In the genomic region with DNA sequence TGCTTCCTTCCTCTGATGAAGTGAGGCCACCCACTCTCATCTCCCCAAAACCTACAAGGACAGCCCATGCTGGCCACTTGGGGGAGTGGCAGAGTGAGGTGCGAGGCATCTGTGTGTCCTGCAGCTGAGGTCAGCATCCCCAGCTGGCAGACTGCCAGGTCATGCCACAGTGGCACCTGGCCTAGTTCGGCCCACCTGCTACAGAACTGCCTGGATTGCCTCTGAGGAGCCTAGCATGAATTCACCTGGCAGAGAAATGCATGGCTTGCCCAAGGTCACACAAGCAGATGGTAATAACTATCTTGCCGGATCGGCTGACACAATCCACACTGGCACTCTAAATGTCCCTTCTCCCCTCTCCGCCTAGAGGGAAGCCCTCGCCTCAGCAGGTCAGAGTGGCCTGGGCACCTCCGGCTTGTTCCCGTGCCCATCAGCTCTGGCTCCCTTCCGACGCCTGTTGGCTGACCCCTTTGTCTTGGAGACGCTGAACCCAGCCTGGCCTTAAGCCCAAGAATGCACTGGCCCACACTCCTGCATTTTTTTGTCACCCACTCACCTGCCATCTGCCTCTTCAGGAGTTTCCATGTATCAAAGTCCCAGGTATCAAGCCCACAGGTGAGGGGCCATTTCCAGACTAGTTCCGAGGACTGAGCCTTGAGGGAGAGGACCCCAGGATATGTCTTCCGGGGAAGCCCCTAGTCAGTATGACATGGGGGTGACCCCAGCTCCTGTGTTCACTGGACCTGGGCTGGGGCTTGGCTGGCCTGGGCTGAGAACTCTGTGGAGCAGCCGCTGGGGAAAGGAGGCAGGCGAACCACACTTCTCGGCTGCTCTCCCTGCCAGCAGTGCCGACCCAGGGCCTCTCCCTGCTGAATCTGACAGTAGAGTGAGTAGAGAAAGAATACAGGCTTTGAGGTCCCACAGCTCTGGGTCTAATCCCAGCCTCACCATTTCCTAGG, we compare ENCODE assay signal across 9 cellular contexts. TPM values are rescaled to one million over a fixed set of nuclear protein-coding genes. Genes with fewer than 3 reads are reported as not detected.
DNase-seq lines count a peak whose midpoint lies in the region; ATAC-seq and TF ChIP-seq lines count a peak whose summit lies in the region.
"Had no signal": no experiment of that assay in that cellular context is flagged by ENCODE, and none has a peak within 500 bp of the region (broad histone marks: within the 10 kb centered on the region; RNA-seq: fewer than 3 reads in every experiment).

No MANE protein-coding gene starts in this region.

- peak; percentile 28 to 39 (median 36) for ATAC-seq in heart left ventricle
- peak; percentile 7 for ATAC-seq in sciatic nerve

- peak overlapping the region in 11 of 12 donors; percentile 14 to 76 (median 44) for H3K27ac ChIP-seq in heart left ventricle

- DNase-seq in G401 (ENCODE audit: low spot score), result peak; percentile 87
- DNase-seq in NCI-H345 (lab: John Stamatoyannopoulos, UW), result peak; percentile 72
- DNase-seq in heart left ventricle, result peak in 2 of 5 donors; percentile 55 to 66
- DNase-seq in sciatic nerve (ENCODE audit: low spot score), result no peak
- DNase-seq in inferior parietal cortex (ENCODE audit: extremely low spot score), result no peak
- DNase-seq in NCI-H82 (lab: John Stamatoyannopoulos, UW), result no peak
- DNase-seq in NCI-H1694 treated with DMSO at 0.1 percent for 48 hours (lab: John Stamatoyannopoulos, UW), result no peak
- no peak for DNase-seq in GDM1 (lab: John Stamatoyannopoulos, UW)
- DNase-seq: activated B cell treated with CpG ODN at 0.5 μM for 24 hours had no signal

- peak in 3 of 12 donors; percentile 6 to 17 (median 11) for TF ChIP-seq CTCF in heart left ventricle (IDR thresholded peaks at IDR 0.05)

- peaks cover 0 to 70% (median 53%) of the 10 kb centered on the region in 9 donors for H3K36me3 ChIP-seq in heart left ventricle

- no peaks in the 10 kb centered on the region for H3K9me3 ChIP-seq in heart left ventricle

- peaks cover 3 to 76% (median 58%) of the 10 kb centered on the region in 12 donors for H3K4me1 ChIP-seq in heart left ventricle

- intact Hi-C loops in heart left ventricle (cut with DNase I) (no loop called here), sciatic nerve (cut with DNase I) (no loop called here)

- in situ Hi-C loops in G401 (cut with HindIII; ENCODE audit: low sequenced_read_pairs), result no loop called here

- 48 to 57% (median 52%) methylated on average over 14 to 17 of the region's 17 CpGs for WGBS in heart left ventricle, 4 donors

- H3K27me3 ChIP-seq in heart left ventricle, result no peaks in the 10 kb centered on the region

- TF ChIP-seq POLR2A in heart left ventricle (IDR thresholded peaks at IDR 0.05), result no peak

- no peak overlapping the region for H3K4me3 ChIP-seq in heart left ventricle

RNA-seq across cellular contexts. Expression of gene ECE1, which starts 21.7 kb away (rescaled TPM):
- total RNA-seq in G401 (2014; rRNA removed; shearing (Covaris generic)), result 19.3 and 50.4 TPM in 2 replicates
- 100 to 1,000 TPM in 1 of 9 donors, 10 to 100 TPM in 8; 37.3 to 140 (median 59.4) TPM for total RNA-seq in heart left ventricle
- 10 to 100 TPM; 38.4 to 61.3 TPM for polyA plus RNA-seq in heart left ventricle
- 117 TPM for total RNA-seq in sciatic nerve

Comparison
In these comparisons a context has a peak if more than half of its experiments do, and no peak if none do; other contexts are left out.
1. DNase-seq: peak in G401 (single experiment) and NCI-H345 (single experiment); none in sciatic nerve (single experiment), inferior parietal cortex (single experiment), NCI-H82 (single experiment), NCI-H1694 treated with DMSO at 0.1 percent for 48 hours (single experiment) and GDM1 (single experiment).